ENCODE assay signal across 32 cellular contexts in the genomic region with DNA sequence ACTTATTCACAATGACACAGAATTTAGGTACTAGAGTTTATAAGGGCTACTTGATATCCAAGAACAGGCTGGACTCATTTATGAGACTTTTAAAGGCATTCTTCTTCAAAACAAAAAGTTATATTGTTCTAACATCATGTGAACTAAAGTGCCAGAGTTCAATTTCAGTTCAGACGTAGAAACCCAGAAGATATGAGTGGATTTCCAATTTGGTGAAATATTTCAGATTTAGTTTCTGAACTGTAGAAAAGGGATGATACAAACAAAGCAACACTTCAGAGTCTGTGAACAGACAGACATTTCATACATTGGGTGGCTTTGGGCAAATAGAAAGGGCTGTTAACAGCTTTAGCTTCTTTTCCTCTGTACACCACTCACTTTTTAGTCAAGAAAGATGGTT.
"Had no signal": no experiment of that assay in that cellular context is flagged by ENCODE, and none has a peak within 500 bp of the region (broad histone marks: within the 10 kb centered on the region; RNA-seq: fewer than 3 reads in every experiment).

No MANE protein-coding gene starts in this region.

- H3K9me3 ChIP-seq: body of pancreas, breast epithelium had no signal

- H3K4me3 ChIP-seq: adrenal gland, body of pancreas, breast epithelium had no signal

- H3K27ac ChIP-seq: adrenal gland, body of pancreas, brain microvascular endothelial cell, breast epithelium, VCaP had no signal

- DNase-seq: activated B cell treated with CpG ODN at 0.5 μM for 24 hours; activated CD4-positive, alpha-beta memory T cell treated with anti-CD3 and anti-CD28 coated beads for 36 hours; activated CD4-positive, alpha-beta T cell treated with anti-CD3 and anti-CD28 coated beads for 4 hours; activated CD4-positive, alpha-beta T cell treated with anti-CD3 and anti-CD28 coated beads, Interleukin-2, amount 10 ng/mL, durations not matched to agents 24 days and 14 days; activated CD4-positive, alpha-beta T cell treated with anti-CD3 and anti-CD28 coated beads, Interleukin-2, amount 50 U/mL, for 1 hour; activated CD4-positive, alpha-beta T cell treated with anti-CD3 and anti-CD28 coated beads, Interleukin-2, amount 50 U/mL, for 4 hours; activated CD4-positive, CD25-positive, alpha-beta regulatory T cell treated with anti-CD3 and anti-CD28 coated beads, Interleukin-2, amount 50 U/mL, for 72 hours; activated CD8-positive, alpha-beta memory T cell treated with anti-CD3 and anti-CD28 coated beads, Interleukin-2, amount 50 U/mL, for 4 hours; activated CD8-positive, alpha-beta T cell treated with anti-CD3 and anti-CD28 coated beads for 36 hours; activated effector memory CD4-positive, alpha-beta T cell treated with anti-CD3 and anti-CD28 coated beads, Interleukin-2, amount 50 U/mL, for 16 hours; activated gamma-delta T cell treated with Interleukin-2 at 50 U/mL for 16 hours; activated naive CD4-positive, alpha-beta T cell; activated naive CD4-positive, alpha-beta T cell treated with anti-CD3 and anti-CD28 coated beads for 36 hours; activated naive CD4-positive, alpha-beta T cell treated with anti-CD3 and anti-CD28 coated beads, Interleukin-2, amount 50 U/mL, for 16 hours; activated naive CD8-positive, alpha-beta T cell treated with anti-CD3 and anti-CD28 coated beads for 36 hours; activated T-cell treated with anti-CD3 and anti-CD28 coated beads for 4 hours; activated T-cell treated with anti-CD3 and anti-CD28 coated beads, Interleukin-2, amount 50 U/mL, for 1 hour; activated T-cell treated with anti-CD3 and anti-CD28 coated beads, Interleukin-2, amount 50 U/mL, for 4 hours; activated T-cell treated with anti-CD3 and anti-CD28 coated beads, Interleukin-2, amount 50 U/mL, for 72 hours; adrenal gland; amniotic stem cell; aorta; body of pancreas; brain microvascular endothelial cell; central memory CD4-positive, alpha-beta T cell; T-helper 1 cell; T-helper 2 cell; T-helper 9 cell had no signal

- H3K4me1 ChIP-seq: adrenal gland, breast epithelium had no signal

- ATAC-seq: activated CD8-positive, alpha-beta T cell treated with anti-CD3 and anti-CD28 coated beads for 36 hours; activated naive CD4-positive, alpha-beta T cell treated with anti-CD3 and anti-CD28 coated beads, Interleukin-2, amount 50 U/mL, for 72 hours; activated T-cell treated with anti-CD3 and anti-CD28 coated beads, Interleukin-2, amount 50 U/mL, for 4 hours; activated T-cell treated with anti-CD3 and anti-CD28 coated beads, Interleukin-2, amount 50 U/mL, for 72 hours; activated T-helper 17 cell treated with anti-CD3 and anti-CD28 coated beads, Interleukin-2, amount 50 U/mL, for 72 hours; body of pancreas had no signal

- H3K27me3 ChIP-seq: adrenal gland, body of pancreas, brain microvascular endothelial cell, breast epithelium had no signal

- H3K36me3 ChIP-seq: adrenal gland, brain microvascular endothelial cell, breast epithelium had no signal
